Comparison of ENCODE assay signal across 17 cellular contexts in the genomic region with DNA sequence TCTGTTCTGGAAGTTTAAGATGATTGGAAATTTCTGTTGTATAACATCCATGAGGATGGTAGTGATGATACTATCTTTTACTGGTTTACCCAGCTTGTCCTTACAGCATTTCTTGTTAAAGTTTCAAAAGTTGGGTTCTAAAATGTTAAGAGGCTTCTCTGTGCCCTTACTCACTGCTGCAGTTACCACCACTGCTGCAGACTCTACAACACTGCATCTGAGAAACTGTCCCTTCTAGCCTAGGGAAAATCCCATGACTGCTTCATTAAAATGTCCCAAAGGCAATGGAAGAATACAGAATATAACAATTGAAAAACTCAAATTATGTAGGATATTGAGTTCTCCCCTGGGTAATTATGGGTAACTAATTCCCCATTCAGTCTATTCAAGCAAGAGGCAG. TPM values are rescaled to one million over a fixed set of nuclear protein-coding genes. Genes with fewer than 3 reads are reported as not detected.
A peak's percentile ranks its signal among the peaks of the same experiment; 100 is the strongest.
DNase-seq lines count a peak whose midpoint lies in the region; ATAC-seq and TF ChIP-seq lines count a peak whose summit lies in the region.
"Had no signal": no experiment of that assay in that cellular context is flagged by ENCODE, and none has a peak within 500 bp of the region (broad histone marks: within the 10 kb centered on the region; RNA-seq: fewer than 3 reads in every experiment).

No MANE protein-coding gene starts in this region.

- H3F3A ChIP-seq in MM.1S (ENCODE audit: insufficient read depth, low read length): peaks cover 16% of the 10 kb centered on the region

- peaks cover 11% of the 10 kb centered on the region for H3K27me3 Mint-ChIP-seq in activated naive CD4-positive, alpha-beta T cell treated with anti-CD3 and anti-CD28 coated beads, Interleukin-2, amount 10 ng/mL, durations not matched to agents 7 days and 5 days
- H3K27me3 Mint-ChIP-seq in activated T-helper 2 cell treated with anti-CD3 and anti-CD28 coated beads, Interferon-gamma antibody, Interleukin-2, Interleukin-4, amounts not matched to agents 10 μg/mL and 5 μg/mL and 100 μg/mL, durations not matched to agents 14 hours and 24 hours and 36 hours (ENCODE audit: low read depth): peaks cover 14% of the 10 kb centered on the region
- H3K27me3 Mint-ChIP-seq in stimulated activated naive CD8-positive, alpha-beta T cell treated with anti-CD3 and anti-CD28 coated beads, Interleukin-15, Interleukin-2, amounts not matched to agents 100 ng/mL and 50 ng/mL, for 24 hours: peaks cover 4% of the 10 kb centered on the region

- H3K9me3 ChIP-seq in MM.1S (replicated peaks; ENCODE audit: insufficient read depth, low read length) (no peaks in the 10 kb centered on the region), mucosa of descending colon (no peaks in the 10 kb centered on the region)
- H3K9me3 ChIP-seq: BLaER1 had no signal

- no peak for DNase-seq in activated naive CD4-positive, alpha-beta T cell treated with anti-CD3 and anti-CD28 coated beads, Interleukin-2, amount 50 U/mL, for 72 hours (ENCODE audit: low spot score in 2 of 2)
- DNase-seq in activated naive CD4-positive, alpha-beta T cell treated with anti-CD3 and anti-CD28 coated beads, Interleukin-2, amount 10 ng/mL, durations not matched to agents 7 days and 5 days: no peak
- DNase-seq in MM.1S: peak; percentile 14
- no peak for DNase-seq in activated T-helper 2 cell treated with anti-CD3 and anti-CD28 coated beads, Interferon-gamma antibody, Interleukin-2, Interleukin-4, amounts not matched to agents 10 μg/mL and 5 μg/mL and 100 μg/mL, durations not matched to agents 14 hours and 24 hours and 36 hours (ENCODE audit: low spot score)
- no peak for DNase-seq in mucosa of descending colon
- DNase-seq in NCI-H2107 (lab: John Stamatoyannopoulos, UW): no peak
- DNase-seq: activated naive CD4-positive, alpha-beta T cell treated with Interleukin-2 at 50 U/mL for 16 hours; activated T-cell treated with anti-CD3 and anti-CD28 coated beads for 4 hours; anterior cingulate cortex; dermis blood vessel endothelial cell; H9; NCI-H187; NCI-H2227 treated with DMSO at 0.1 percent for 48 hours had no signal

- peak overlapping the region; percentile 1; the same call in 1 of the 2 replicates for H3K9ac ChIP-seq in MM.1S (ENCODE audit: low read length)
- H3K9ac ChIP-seq: BLaER1 had no signal

- H3K4me3 Mint-ChIP-seq in activated naive CD4-positive, alpha-beta T cell treated with anti-CD3 and anti-CD28 coated beads, Interleukin-2, amount 10 ng/mL, durations not matched to agents 7 days and 5 days: no peak overlapping the region
- no peak overlapping the region for H3K4me3 Mint-ChIP-seq in activated T-helper 2 cell treated with anti-CD3 and anti-CD28 coated beads, Interferon-gamma antibody, Interleukin-2, Interleukin-4, amounts not matched to agents 10 μg/mL and 5 μg/mL and 100 μg/mL, durations not matched to agents 14 hours and 24 hours and 36 hours (ENCODE audit: low read depth)
- no peak overlapping the region for H3K4me3 Mint-ChIP-seq in stimulated activated naive CD8-positive, alpha-beta T cell treated with anti-CD3 and anti-CD28 coated beads, Interleukin-15, Interleukin-2, amounts not matched to agents 100 ng/mL and 50 ng/mL, for 24 hours
- H3K4me3 Mint-ChIP-seq: H9 had no signal

- peak overlapping the region; percentile 52 for H3K27ac ChIP-seq in MM.1S (ENCODE audit: low read length)
- H3K27ac ChIP-seq: BLaER1 had no signal

- no peaks in the 10 kb centered on the region for H3K36me3 ChIP-seq in MM.1S (replicated peaks; ENCODE audit: insufficient read depth, low read length)
- H3K36me3 ChIP-seq in mucosa of descending colon (ENCODE audit: low read depth): no peaks in the 10 kb centered on the region
- H3K36me3 ChIP-seq: BLaER1 had no signal

- peak; percentile 8 to 50 for ATAC-seq in activated naive CD4-positive, alpha-beta T cell treated with anti-CD3 and anti-CD28 coated beads, Interleukin-2, amount 50 U/mL, for 72 hours
- ATAC-seq in mucosa of descending colon (no peak), HG03280 (IDR thresholded peaks at IDR 0.05; ENCODE audit: unreplicated experiment) (no peak)

- peak overlapping the region; percentile 59 for H3K4me2 ChIP-seq in MM.1S (ENCODE audit: low read depth, low read length)
- H3K4me2 ChIP-seq: BLaER1 had no signal

- H3K79me2 ChIP-seq in MM.1S (ENCODE audit: low read length): peaks cover 12% of the 10 kb centered on the region

- H3K36me3 Mint-ChIP-seq in activated naive CD4-positive, alpha-beta T cell treated with anti-CD3 and anti-CD28 coated beads, Interleukin-2, amount 50 U/mL, for 72 hours: peaks cover 12 to 16% of the 10 kb centered on the region in 2 donors
- peaks cover 5% of the 10 kb centered on the region for H3K36me3 Mint-ChIP-seq in activated naive CD4-positive, alpha-beta T cell treated with anti-CD3 and anti-CD28 coated beads, Interleukin-2, amount 10 ng/mL, durations not matched to agents 7 days and 5 days
- H3K36me3 Mint-ChIP-seq in activated T-helper 2 cell treated with anti-CD3 and anti-CD28 coated beads, Interferon-gamma antibody, Interleukin-2, Interleukin-4, amounts not matched to agents 10 μg/mL and 5 μg/mL and 100 μg/mL, durations not matched to agents 14 hours and 24 hours and 36 hours (ENCODE audit: low read depth): peaks cover 5% of the 10 kb centered on the region
- peaks cover 12% of the 10 kb centered on the region for H3K36me3 Mint-ChIP-seq in stimulated activated naive CD8-positive, alpha-beta T cell treated with anti-CD3 and anti-CD28 coated beads, Interleukin-15, Interleukin-2, amounts not matched to agents 100 ng/mL and 50 ng/mL, for 24 hours (ENCODE audit: low read depth)

- H3K9me2 ChIP-seq in MM.1S (replicated peaks; ENCODE audit: insufficient read depth, low read length): no peaks in the 10 kb centered on the region

- H3K4me3 ChIP-seq in MM.1S (ENCODE audit: low read length) (peak overlapping the region; percentile 21), mucosa of descending colon (no peak overlapping the region)
- H3K4me3 ChIP-seq: BLaER1, lung had no signal

- intact Hi-C loops in activated T-helper 2 cell treated with anti-CD3 and anti-CD28 coated beads, Interferon-gamma antibody, Interleukin-2, Interleukin-4, amounts not matched to agents 10 μg/mL and 5 μg/mL and 100 μg/mL, durations not matched to agents 14 hours and 24 hours and 36 hours (cut with micrococcal nuclease): loop anchor here (10.0 kb wide), 1 partner anchor 362 kb away; a partner anchor contains a TSS
- intact Hi-C loops in mucosa of descending colon (cut with DNase I, micrococcal nuclease): no loop called here

- H3K27ac Mint-ChIP-seq in activated naive CD4-positive, alpha-beta T cell treated with anti-CD3 and anti-CD28 coated beads, Interleukin-2, amount 50 U/mL, for 72 hours: peak overlapping the region in 1 of 2 donors; percentile 81
- H3K27ac Mint-ChIP-seq in activated naive CD4-positive, alpha-beta T cell treated with anti-CD3 and anti-CD28 coated beads, Interleukin-2, amount 10 ng/mL, durations not matched to agents 7 days and 5 days: no peak overlapping the region
- peak overlapping the region; percentile 18 for H3K27ac Mint-ChIP-seq in activated T-helper 2 cell treated with anti-CD3 and anti-CD28 coated beads, Interferon-gamma antibody, Interleukin-2, Interleukin-4, amounts not matched to agents 10 μg/mL and 5 μg/mL and 100 μg/mL, durations not matched to agents 14 hours and 24 hours and 36 hours
- H3K27ac Mint-ChIP-seq in stimulated activated naive CD8-positive, alpha-beta T cell treated with anti-CD3 and anti-CD28 coated beads, Interleukin-15, Interleukin-2, amounts not matched to agents 100 ng/mL and 50 ng/mL, for 24 hours: peak overlapping the region; percentile 45
- H3K27ac Mint-ChIP-seq: H9 had no signal

- H3K27me3 ChIP-seq in MM.1S (replicated peaks; ENCODE audit: insufficient read depth, low read length): no peaks in the 10 kb centered on the region
- H3K27me3 ChIP-seq: BLaER1 had no signal

- no peaks in the 10 kb centered on the region for H4K20me1 ChIP-seq in MM.1S (ENCODE audit: insufficient read depth, low read length)
- H4K20me1 ChIP-seq: BLaER1 had no signal

- H3K4me1 ChIP-seq in MM.1S (ENCODE audit: low read length): peaks cover 20% of the 10 kb centered on the region
- peaks cover 7% of the 10 kb centered on the region for H3K4me1 ChIP-seq in mucosa of descending colon (ENCODE audit: low read depth)

- CTCF ChIA-PET in activated naive CD4-positive, alpha-beta T cell treated with anti-CD3 and anti-CD28 coated beads, Interleukin-2, amount 10 ng/mL, durations not matched to agents 7 days and 5 days (lab: Charles Lee): interaction anchor here (0.9 to 4.1 kb wide), 5 partner anchors 8 to 228 kb away, joined by 3 to 23 read pairs (median 18); no protein-coding TSS in a partner anchor

- peaks cover 20% of the 10 kb centered on the region for H3K4me1 Mint-ChIP-seq in activated naive CD4-positive, alpha-beta T cell treated with anti-CD3 and anti-CD28 coated beads, Interleukin-2, amount 10 ng/mL, durations not matched to agents 7 days and 5 days
- peaks cover 30% of the 10 kb centered on the region for H3K4me1 Mint-ChIP-seq in activated T-helper 2 cell treated with anti-CD3 and anti-CD28 coated beads, Interferon-gamma antibody, Interleukin-2, Interleukin-4, amounts not matched to agents 10 μg/mL and 5 μg/mL and 100 μg/mL, durations not matched to agents 14 hours and 24 hours and 36 hours (ENCODE audit: low read depth)
- peaks cover 30% of the 10 kb centered on the region for H3K4me1 Mint-ChIP-seq in stimulated activated naive CD8-positive, alpha-beta T cell treated with anti-CD3 and anti-CD28 coated beads, Interleukin-15, Interleukin-2, amounts not matched to agents 100 ng/mL and 50 ng/mL, for 24 hours (ENCODE audit: low read depth)

- H2AFZ ChIP-seq in MM.1S (ENCODE audit: low read length): peak overlapping the region; percentile 48

- TF ChIP-seq CTCF in MM.1S (IDR thresholded peaks at IDR 0.05; ENCODE audit: low read length) (no peak), mucosa of descending colon (IDR thresholded peaks at IDR 0.05) (no peak)

- no peaks in the 10 kb centered on the region for H3K9me3 Mint-ChIP-seq in activated naive CD4-positive, alpha-beta T cell treated with anti-CD3 and anti-CD28 coated beads, Interleukin-2, amount 50 U/mL, for 72 hours
- H3K9me3 Mint-ChIP-seq in activated naive CD4-positive, alpha-beta T cell treated with anti-CD3 and anti-CD28 coated beads, Interleukin-2, amount 10 ng/mL, durations not matched to agents 7 days and 5 days: no peaks in the 10 kb centered on the region
- no peaks in the 10 kb centered on the region for H3K9me3 Mint-ChIP-seq in activated T-helper 2 cell treated with anti-CD3 and anti-CD28 coated beads, Interferon-gamma antibody, Interleukin-2, Interleukin-4, amounts not matched to agents 10 μg/mL and 5 μg/mL and 100 μg/mL, durations not matched to agents 14 hours and 24 hours and 36 hours
- no peaks in the 10 kb centered on the region for H3K9me3 Mint-ChIP-seq in stimulated activated naive CD8-positive, alpha-beta T cell treated with anti-CD3 and anti-CD28 coated beads, Interleukin-15, Interleukin-2, amounts not matched to agents 100 ng/mL and 50 ng/mL, for 24 hours
- H3K9me3 Mint-ChIP-seq: H9 had no signal

RNA-seq across cellular contexts. Expression of a gene that starts 3.8 kb away (rescaled TPM):
- total RNA-seq in activated naive CD4-positive, alpha-beta T cell treated with anti-CD3 and anti-CD28 coated beads, Interleukin-2, amount 50 U/mL, for 72 hours: 10 to 100 TPM; 22.0 to 33.6 TPM
- total RNA-seq in activated T-helper 2 cell treated with anti-CD3 and anti-CD28 coated beads, Interferon-gamma antibody, Interleukin-2, Interleukin-4, amounts not matched to agents 10 μg/mL and 5 μg/mL and 100 μg/mL, durations not matched to agents 14 hours and 24 hours and 36 hours: 27.3 and 27.4 TPM in 2 replicates
- 10 to 100 TPM; 24.5 to 41.7 (median 24.7) TPM for total RNA-seq in mucosa of descending colon

Comparison
In these comparisons a context has a peak if more than half of its experiments do, and no peak if none do; other contexts are left out.
1. ATAC-seq: peak in activated naive CD4-positive, alpha-beta T cell treated with anti-CD3 and anti-CD28 coated beads, Interleukin-2, amount 50 U/mL, for 72 hours (2 of 2); none in mucosa of descending colon (single experiment) and HG03280 (single experiment).